3 cellular contexts compared by ENCODE assay signal in the genomic region with DNA sequence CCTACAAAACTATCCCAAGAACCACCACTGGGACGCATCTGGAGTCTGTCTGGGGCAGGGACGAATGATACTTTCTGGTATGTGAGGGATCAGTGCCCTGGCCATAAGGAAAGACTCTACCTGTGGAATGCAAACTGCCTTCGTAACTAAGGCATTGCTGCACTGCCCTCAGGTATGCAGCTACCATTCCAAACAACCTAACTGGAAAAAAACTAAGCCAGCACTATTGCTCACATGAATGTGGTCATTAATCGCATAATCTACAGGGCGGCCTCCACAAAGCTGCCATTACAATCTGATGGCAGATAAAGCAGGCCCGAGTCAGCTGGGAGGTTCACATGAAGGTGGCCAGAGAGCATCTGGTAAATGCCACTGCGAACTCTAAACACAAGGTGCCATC.
TF ChIP-seq lines count a peak whose summit lies in the region.

No MANE protein-coding gene starts in this region.

TF ChIP-seq in SK-N-SH, 30 proteins besides CTCF, POLR2A, EP300 and RAD21:
- TF ChIP-seq, protein P1, sequence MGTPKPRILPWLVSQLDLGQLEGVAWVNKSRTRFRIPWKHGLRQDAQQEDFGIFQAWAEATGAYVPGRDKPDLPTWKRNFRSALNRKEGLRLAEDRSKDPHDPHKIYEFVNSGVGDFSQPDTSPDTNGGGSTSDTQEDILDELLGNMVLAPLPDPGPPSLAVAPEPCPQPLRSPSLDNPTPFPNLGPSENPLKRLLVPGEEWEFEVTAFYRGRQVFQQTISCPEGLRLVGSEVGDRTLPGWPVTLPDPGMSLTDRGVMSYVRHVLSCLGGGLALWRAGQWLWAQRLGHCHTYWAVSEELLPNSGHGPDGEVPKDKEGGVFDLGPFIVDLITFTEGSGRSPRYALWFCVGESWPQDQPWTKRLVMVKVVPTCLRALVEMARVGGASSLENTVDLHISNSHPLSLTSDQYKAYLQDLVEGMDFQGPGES (IDR thresholded peaks at IDR 0.05; ENCODE audit: low read depth, low read length): no peak
- TF ChIP-seq GATA2 (CRISPR knock-in tag; IDR thresholded peaks at IDR 0.05): peak; percentile 50; the same call in 1 of the 2 replicates

TF ChIP-seq in SK-N-SH treated with all-trans-retinoic acid at 6 μM for 48 hours, 23 proteins besides CTCF, POLR2A, EP300 and RAD21 (continued from another document):
- TF ChIP-seq TOX (CRISPR knock-in tag; IDR thresholded peaks at IDR 0.05; ENCODE audit: borderline replicate concordance): no peak
- TF ChIP-seq ZNF8 (CRISPR knock-in tag; IDR thresholded peaks at IDR 0.05): no peak
TF ChIP-seq in SK-N-SH treated with all-trans-retinoic acid at 6 μM for 48 hours: peak in this region for 0.

TF ChIP-seq in K562, 482 proteins besides CTCF, POLR2A, EP300 and RAD21 (continued from another document):
- TF ChIP-seq, protein P2, sequence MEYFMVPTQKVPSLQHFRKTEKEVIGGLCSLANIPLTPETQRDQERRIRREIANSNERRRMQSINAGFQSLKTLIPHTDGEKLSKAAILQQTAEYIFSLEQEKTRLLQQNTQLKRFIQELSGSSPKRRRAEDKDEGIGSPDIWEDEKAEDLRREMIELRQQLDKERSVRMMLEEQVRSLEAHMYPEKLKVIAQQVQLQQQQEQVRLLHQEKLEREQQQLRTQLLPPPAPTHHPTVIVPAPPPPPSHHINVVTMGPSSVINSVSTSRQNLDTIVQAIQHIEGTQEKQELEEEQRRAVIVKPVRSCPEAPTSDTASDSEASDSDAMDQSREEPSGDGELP (CRISPR knock-in tag; IDR thresholded peaks at IDR 0.05; ENCODE audit: borderline replicate concordance): 0 out of 2 replicates have a peak, but pooled peaks have one; percentile 28
